11 cellular contexts compared by ENCODE assay signal in genomic region chr12:34405286-34406227, GRCh38.
DNase-seq lines count a peak whose midpoint lies in the region; ATAC-seq and TF ChIP-seq lines count a peak whose summit lies in the region.
"Had no signal": no experiment of that assay in that cellular context is flagged by ENCODE, and none has a peak within 500 bp of the region (broad histone marks: within the 10 kb centered on the region; RNA-seq: fewer than 3 reads in every experiment).

No MANE protein-coding gene starts in this region.

- H3K4me1 ChIP-seq in lung (ENCODE audit: control insufficient read depth in 2 of 2, insufficient read depth in 2 of 2, low read length in 2 of 2): no peaks in the 10 kb centered on the region

- H3K27me3 ChIP-seq in lung (ENCODE audit: control insufficient read depth, insufficient read depth): no peaks in the 10 kb centered on the region
- H3K27me3 ChIP-seq: neutrophil had no signal

- H3K36me3 ChIP-seq in lung (ENCODE audit: control insufficient read depth in 2 of 2, insufficient read depth in 2 of 2, low read length in 2 of 2): no peaks in the 10 kb centered on the region
- H3K36me3 ChIP-seq: neutrophil had no signal

- DNase-seq in activated effector memory CD4-positive, alpha-beta T cell treated with anti-CD3 and anti-CD28 coated beads, Interleukin-2, amount 50 U/mL, for 16 hours: peak; percentile 39
- no peak for DNase-seq in activated effector memory CD4-positive, alpha-beta T cell treated with Interleukin-2 at 50 U/mL for 16 hours
- DNase-seq in coronary artery (ENCODE audit: low spot score) (peak; percentile 57), lung (ENCODE audit: low spot score) (peak; percentile 24), ureter (ENCODE audit: low spot score) (peak; percentile 19), NAMALWA (ENCODE audit: low spot score) (no peak), NCI-H1105 treated with DMSO at 0.1 percent for 48 hours (lab: John Stamatoyannopoulos, UW) (no peak)
- DNase-seq: DMS53, KBM-7 had no signal

- ATAC-seq in lung (ENCODE audit: insufficient read depth, low FRiP score) (no peak), GM19397 (IDR thresholded peaks at IDR 0.05; ENCODE audit: unreplicated experiment) (no peak)

- 70 to 72% methylated on average over 22 of the region's 22 CpGs for WGBS in lung, 2 donors

- TF ChIP-seq CTCF in coronary artery (IDR thresholded peaks at IDR 0.05) (no peak), lung (IDR thresholded peaks at IDR 0.05; ENCODE audit: control extremely low read depth, extremely low read depth) (no peak)

- no peak overlapping the region for H3K27ac ChIP-seq in coronary artery
- H3K27ac ChIP-seq in lung (ENCODE audit: low read depth in 1 of 2, low read length in 1 of 2): no peak overlapping the region
- H3K27ac ChIP-seq: neutrophil had no signal

- peaks cover 12 to 66% of the 10 kb centered on the region in 2 donors for H3K9me3 ChIP-seq in lung (ENCODE audit: control insufficient read depth in 2 of 2, insufficient read depth in 1 of 2, low read length in 1 of 2)

- no peak overlapping the region for H3K4me3 ChIP-seq in coronary artery
- H3K4me3 ChIP-seq in lung: no peak overlapping the region

Comparison
In these comparisons a context has a peak if more than half of its experiments do, and no peak if none do; other contexts are left out.
1. DNase-seq: peak in activated effector memory CD4-positive, alpha-beta T cell treated with anti-CD3 and anti-CD28 coated beads, Interleukin-2, amount 50 U/mL, for 16 hours (single experiment), coronary artery (single experiment), lung (single experiment) and ureter (single experiment); none in activated effector memory CD4-positive, alpha-beta T cell treated with Interleukin-2 at 50 U/mL for 16 hours (single experiment), NAMALWA (single experiment) and NCI-H1105 treated with DMSO at 0.1 percent for 48 hours (single experiment).